Comparison of ENCODE assay signal across 8 cellular contexts in the genomic region with DNA sequence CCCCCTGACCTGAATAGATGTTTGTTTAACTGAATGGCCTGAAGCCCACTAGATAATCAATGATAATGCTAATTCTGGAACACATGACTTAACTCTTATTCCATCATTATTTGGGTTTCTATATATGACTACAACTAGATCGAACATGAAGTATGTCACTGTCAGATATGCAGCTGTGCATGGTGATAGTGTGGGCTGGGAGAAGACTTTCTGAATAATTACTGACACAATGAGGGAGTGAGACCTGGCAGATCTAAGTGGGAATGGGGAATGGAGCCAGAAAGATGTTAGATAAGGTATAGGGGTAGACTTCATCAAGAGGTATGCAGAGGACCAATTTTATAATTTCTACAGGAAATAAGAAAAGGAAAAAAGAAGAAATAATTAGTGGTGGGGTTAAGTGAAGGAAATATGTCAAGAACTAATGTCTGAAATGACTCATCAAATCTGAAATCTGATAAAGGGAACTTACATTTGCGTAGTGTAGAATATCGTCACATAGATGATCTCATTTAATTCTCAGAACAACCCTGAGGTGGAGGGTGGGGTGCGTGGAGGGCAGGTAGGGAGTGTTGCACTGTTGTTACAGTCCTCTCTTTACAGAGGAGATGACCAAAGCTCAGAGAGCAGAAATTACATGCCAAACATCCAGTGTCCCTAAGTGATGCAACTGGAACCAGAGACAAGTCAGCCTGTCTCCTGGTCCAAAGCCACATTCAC.
DNase-seq lines count a peak whose midpoint lies in the region; ATAC-seq lines count a peak whose summit lies in the region.

No MANE protein-coding gene starts in this region.

- peaks cover 29% of the 10 kb centered on the region for H3K4me1 ChIP-seq in SJSA1 (replicated peaks)

- ATAC-seq in GM21723 (IDR thresholded peaks at IDR 0.05; ENCODE audit: unreplicated experiment): peak; percentile 52
- no peak for ATAC-seq in HG03196 (IDR thresholded peaks at IDR 0.05; ENCODE audit: unreplicated experiment)

- H3K9me3 ChIP-seq in SJSA1 (replicated peaks): no peaks in the 10 kb centered on the region

- H3K27ac ChIP-seq in SJSA1: 0 out of 2 replicates have a peak overlapping the region, but pooled peaks have one; percentile 26

- no peak overlapping the region for H3K4me3 ChIP-seq in SJSA1

- H3K36me3 ChIP-seq in SJSA1: no peaks in the 10 kb centered on the region

- DNase-seq in AML-193 (lab: John Stamatoyannopoulos, UW) (peak; percentile 45 to 56), SJSA1 (ENCODE audit: low read depth in 1 of 2, low spot score in 2 of 2) (no peak), fibroblast of gingiva (ENCODE audit: low read depth) (peak; percentile 19), HCEC 1CT (no peak), NCI-H1105 (lab: John Stamatoyannopoulos, UW) (no peak), AG20443 (ENCODE audit: low spot score) (no peak)

- H3K27me3 ChIP-seq in SJSA1 (replicated peaks): no peaks in the 10 kb centered on the region

Comparison
In these comparisons a context has a peak if more than half of its experiments do, and no peak if none do; other contexts are left out.
1. DNase-seq: peak in AML-193 (2 of 2) and fibroblast of gingiva (single experiment); none in SJSA1 (0 of 2), HCEC 1CT (single experiment), NCI-H1105 (single experiment) and AG20443 (single experiment).